ENCODE assay signal across 8 cellular contexts in the genomic region with DNA sequence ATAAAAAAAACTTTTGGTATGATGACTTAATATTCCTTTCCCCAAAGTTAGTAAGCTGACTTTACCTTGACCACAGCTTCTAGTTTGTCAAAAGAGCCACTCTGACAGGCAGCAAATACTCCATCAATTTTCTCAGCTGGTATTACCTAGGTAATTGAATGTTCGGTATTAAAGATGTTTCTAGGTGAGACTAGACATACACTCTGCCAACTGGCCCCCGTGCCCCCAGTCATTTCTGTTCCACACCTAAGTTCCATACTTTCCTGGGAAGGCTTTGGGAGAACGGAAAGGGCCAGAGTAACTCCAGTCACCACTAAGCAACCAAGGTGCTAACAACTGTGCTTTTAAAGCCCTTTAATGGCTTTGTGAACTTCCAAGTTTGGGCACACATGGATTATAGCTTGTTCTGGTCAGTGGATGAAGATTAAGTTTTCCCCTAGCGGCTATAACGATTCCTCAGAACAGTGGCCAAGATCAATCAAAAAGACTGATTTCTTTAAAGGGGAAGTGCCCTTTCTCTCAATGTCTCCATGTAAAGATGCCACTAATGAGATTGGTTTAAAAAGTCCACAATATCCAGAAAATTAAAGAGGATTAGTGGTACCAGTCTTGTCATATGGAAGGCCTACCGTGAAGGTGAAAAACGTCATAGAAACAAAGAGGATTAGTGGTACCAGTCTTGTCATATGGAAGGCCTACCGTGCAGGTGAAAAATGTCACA. TPM values are rescaled to one million over a fixed set of nuclear protein-coding genes. Genes with fewer than 3 reads are reported as not detected.
DNase-seq lines count a peak whose midpoint lies in the region; ATAC-seq, FAIRE-seq and TF ChIP-seq lines count a peak whose summit lies in the region.

No MANE protein-coding gene starts in this region.

- no TSS peak for BruUV-seq in IMR-90 (replicated peaks; lab: Mats Ljungman, UMichigan)

- peaks cover 37 to 51% of the 10 kb centered on the region in 2 donors for H3K4me1 Mint-ChIP-seq in immature natural killer cell
- H3K4me1 Mint-ChIP-seq in endothelial cell (ENCODE audit: unreplicated experiment) = peaks cover 23% of the 10 kb centered on the region

- POLR2A ChIA-PET in IMR-90 (lab: Charles Lee; ENCODE audit: unreplicated experiment) = no interaction called here

- H3K4me3 Mint-ChIP-seq in immature natural killer cell (no peak overlapping the region), endothelial cell (ENCODE audit: unreplicated experiment) (no peak overlapping the region)

- H3K4me3 ChIP-seq in IMR-90 (ENCODE audit: insufficient read depth, low read depth, low read length) = no peak overlapping the region

- H3K27ac ChIP-seq in IMR-90 (ENCODE audit: insufficient read depth, low read length) = no peak overlapping the region

- peak; percentile 83 for TF ChIP-seq POLR2A in IMR-90 (IDR thresholded peaks at IDR 0.05; ENCODE audit: low read depth, low read length)

- no peaks in the 10 kb centered on the region for H3K9me3 ChIP-seq in IMR-90 (ENCODE audit: control insufficient read depth, insufficient read depth, low read length)

- no peak for FAIRE-seq in frontal cortex (lab: Jason Lieb, UNC)

- dilution Hi-C loops in IMR-90 (cut with HindIII; ENCODE audit: low sequenced_read_pairs, unreplicated experiment) = no loop called here

- H3K14ac ChIP-seq in IMR-90 (replicated peaks; ENCODE audit: low read depth, low read length) = no peak overlapping the region

- no peaks in the 10 kb centered on the region for H3K27me3 ChIP-seq in IMR-90 (ENCODE audit: control insufficient read depth, insufficient read depth, low read length)

- H3K9ac ChIP-seq in IMR-90 (ENCODE audit: low read depth, low read length) = no peak overlapping the region

- H2AFZ ChIP-seq in IMR-90 (replicated peaks; ENCODE audit: low read length, poor library complexity) = no peak overlapping the region

- H3K27me3 Mint-ChIP-seq in immature natural killer cell (ENCODE audit: low read depth in 3 of 3) (peaks cover 0 to 12% (median 5%) of the 10 kb centered on the region in 3 donors), endothelial cell (ENCODE audit: unreplicated experiment) (peaks cover 1% of the 10 kb centered on the region)

- H3K27ac Mint-ChIP-seq in immature natural killer cell (peak overlapping the region in 5 of 6 donors; percentile 7 to 73 (median 22)), endothelial cell (ENCODE audit: unreplicated experiment) (no peak overlapping the region)

- H2AK9ac ChIP-seq in IMR-90 (replicated peaks; ENCODE audit: low read depth, low read length, poor library complexity) = no peak overlapping the region

- no peak overlapping the region for H3K18ac ChIP-seq in IMR-90 (ENCODE audit: low read depth, low read length)

- H3K9me1 ChIP-seq in IMR-90 (ENCODE audit: insufficient read depth, low read length) = no peaks in the 10 kb centered on the region

- no peak overlapping the region for H2BK15ac ChIP-seq in IMR-90 (ENCODE audit: low read depth, low read length)

- H4K8ac ChIP-seq in IMR-90 (ENCODE audit: low read depth in 2 of 2, low read length in 2 of 2) = 0 out of 4 replicates have a peak overlapping the region, but pooled peaks of 1 of the 2 experiments have one; percentile 22

- CTCF ChIA-PET in IMR-90 (lab: Yijun Ruan, JAX) = no interaction called here

- no peak overlapping the region for H2BK20ac ChIP-seq in IMR-90 (ENCODE audit: low read depth, low read length)

- no peak overlapping the region for H3K23ac ChIP-seq in IMR-90 (ENCODE audit: low read depth, low read length)

- in situ Hi-C loops in IMR-90 (cut with MboI; ENCODE audit: low sequenced_read_pairs) = no loop called here

- peaks cover 6 to 21% of the 10 kb centered on the region in 2 experiments; a peak in 3 of 4 replicates for H3K79me1 ChIP-seq in IMR-90 (ENCODE audit: low read depth in 1 of 2, low read length in 2 of 2)

- peaks cover 36% of the 10 kb centered on the region for H3K36me3 ChIP-seq in IMR-90 (ENCODE audit: control insufficient read depth, insufficient read depth, low read length)

- TF ChIP-seq RAD21 in IMR-90 (IDR thresholded peaks at IDR 0.05; ENCODE audit: low read length) = no peak

- TF ChIP-seq CTCF in IMR-90 (conservative IDR thresholded peaks at IDR 0.05; ENCODE audit: low read depth, low read length) (no peak), endothelial cell (IDR thresholded peaks at IDR 0.05; ENCODE audit: unreplicated experiment) (no peak)

- intact Hi-C loops in IMR-90 (cut with micrococcal nuclease) = no loop called here

- H3K36me3 Mint-ChIP-seq in immature natural killer cell (peaks cover 38 to 73% (median 51%) of the 10 kb centered on the region in 3 donors), endothelial cell (ENCODE audit: low read depth, unreplicated experiment) (peaks cover 50% of the 10 kb centered on the region)

- no peak overlapping the region for H2AK5ac ChIP-seq in IMR-90 (ENCODE audit: low read depth, low read length)

- H3K4me1 ChIP-seq in IMR-90 (ENCODE audit: control insufficient read depth, insufficient read depth, low read length) = no peaks in the 10 kb centered on the region; the same call in 1 of the 2 replicates

- H3K9me3 Mint-ChIP-seq in immature natural killer cell (no peaks in the 10 kb centered on the region), endothelial cell (ENCODE audit: unreplicated experiment) (no peaks in the 10 kb centered on the region)

- H3K4me2 ChIP-seq in IMR-90 (ENCODE audit: low read depth, low read length) = no peak overlapping the region

- ATAC-seq in IMR-90 (ENCODE audit: low read depth) (peak; percentile 45), HG03354 (IDR thresholded peaks at IDR 0.05; ENCODE audit: poor library complexity, severe bottlenecking, unreplicated experiment) (no peak)

- WGBS in IMR-90 (ENCODE audit: extremely low coverage in 2 of 2, insufficient read length in 1 of 2), 2 experiments = no CpG with 5 or more reads among the region's 8 CpGs

- peak; percentile 80 for DNase-seq in DMS114 treated with DMSO at 0.1 percent for 48 hours (lab: John Stamatoyannopoulos, UW; ENCODE audit: unreplicated experiment)
- DNase-seq in IMR-90 = peak; percentile 61
- peak; percentile 29 to 50 for DNase-seq in activated CD4-positive, alpha-beta T cell treated with anti-CD3 and anti-CD28 coated beads, Interleukin-2, amount 50 U/mL, for 48 hours
- no peak for DNase-seq in immature natural killer cell
- no peak for DNase-seq in endothelial cell (ENCODE audit: low spot score)
- no peak for DNase-seq in frontal cortex (ENCODE audit: low spot score in 2 of 2)
- DNase-seq in GF-D8 (lab: John Stamatoyannopoulos, UW) = no peak

- no peak overlapping the region for H3K56ac ChIP-seq in IMR-90 (ENCODE audit: extremely low read depth, insufficient read depth, low read length)

- peaks cover 59% of the 10 kb centered on the region for H4K20me1 ChIP-seq in IMR-90 (ENCODE audit: insufficient read depth, low read length)

- no peak overlapping the region for H2BK5ac ChIP-seq in IMR-90 (ENCODE audit: low read depth, low read length, poor library complexity, severe bottlenecking)

- H4K91ac ChIP-seq in IMR-90 (ENCODE audit: insufficient read depth, low read depth, low read length) = no peak overlapping the region

- H2BK120ac ChIP-seq in IMR-90 (ENCODE audit: low read depth, low read length) = no peak overlapping the region

- H3K4ac ChIP-seq in IMR-90 (ENCODE audit: low read depth, low read length) = no peak overlapping the region

- no peak overlapping the region for H4K5ac ChIP-seq in IMR-90 (ENCODE audit: low read depth, low read length)

TF ChIP-seq in IMR-90, 13 proteins besides CTCF, POLR2A, EP300 and RAD21 (continues in another document):
- TF ChIP-seq FOS (IDR thresholded peaks at IDR 0.05; ENCODE audit: low read depth, low read length) (no peak), CHD1 (IDR thresholded peaks at IDR 0.05; ENCODE audit: low read depth, low read length) (no peak), BHLHE40 (IDR thresholded peaks at IDR 0.05; ENCODE audit: low read depth, low read length) (no peak), NFE2L2 (IDR thresholded peaks at IDR 0.05; ENCODE audit: low read depth, low read length) (no peak)
- TF ChIP-seq, protein P1, sequence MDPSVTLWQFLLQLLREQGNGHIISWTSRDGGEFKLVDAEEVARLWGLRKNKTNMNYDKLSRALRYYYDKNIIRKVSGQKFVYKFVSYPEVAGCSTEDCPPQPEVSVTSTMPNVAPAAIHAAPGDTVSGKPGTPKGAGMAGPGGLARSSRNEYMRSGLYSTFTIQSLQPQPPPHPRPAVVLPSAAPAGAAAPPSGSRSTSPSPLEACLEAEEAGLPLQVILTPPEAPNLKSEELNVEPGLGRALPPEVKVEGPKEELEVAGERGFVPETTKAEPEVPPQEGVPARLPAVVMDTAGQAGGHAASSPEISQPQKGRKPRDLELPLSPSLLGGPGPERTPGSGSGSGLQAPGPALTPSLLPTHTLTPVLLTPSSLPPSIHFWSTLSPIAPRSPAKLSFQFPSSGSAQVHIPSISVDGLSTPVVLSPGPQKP (IDR thresholded peaks at IDR 0.05; ENCODE audit: borderline replicate concordance, low read depth, low read length) = no peak
- TF ChIP-seq, protein P2, sequence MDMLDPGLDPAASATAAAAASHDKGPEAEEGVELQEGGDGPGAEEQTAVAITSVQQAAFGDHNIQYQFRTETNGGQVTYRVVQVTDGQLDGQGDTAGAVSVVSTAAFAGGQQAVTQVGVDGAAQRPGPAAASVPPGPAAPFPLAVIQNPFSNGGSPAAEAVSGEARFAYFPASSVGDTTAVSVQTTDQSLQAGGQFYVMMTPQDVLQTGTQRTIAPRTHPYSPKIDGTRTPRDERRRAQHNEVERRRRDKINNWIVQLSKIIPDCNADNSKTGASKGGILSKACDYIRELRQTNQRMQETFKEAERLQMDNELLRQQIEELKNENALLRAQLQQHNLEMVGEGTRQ (IDR thresholded peaks at IDR 0.05; ENCODE audit: low read depth, low read length) = no peak

RNA-seq across cellular contexts. Expression of a gene that starts 7.0 kb away (rescaled TPM):
- 310 and 449 TPM in 2 replicates for total RNA-seq in IMR-90 (2012; rRNA removed)
- polyA plus RNA-seq in IMR-90 (2012; rRNA removed) = 259 and 320 TPM in 2 replicates
- polyA plus RNA-seq in IMR-90 (2012; cell fraction: cytosol; rRNA removed) = 50.3 and 161 TPM in 2 replicates
- 69.0 and 691 TPM in 2 replicates for polyA plus RNA-seq in IMR-90 (2012; cell fraction: nucleus; rRNA removed; ENCODE audit: low replicate concordance)
- 100 to 1,000 TPM; 132 to 151 (median 140) TPM for polyA plus RNA-seq in immature natural killer cell
- 260 TPM for total RNA-seq in endothelial cell (ENCODE audit: unreplicated experiment)
- total RNA-seq in frontal cortex = 1,507 TPM

RNA-seq across cellular contexts. Expression of a gene that starts 15.9 kb away (rescaled TPM):
- total RNA-seq in IMR-90 (2012; rRNA removed) (19.5 and 34.4 TPM in 2 replicates), endothelial cell (ENCODE audit: unreplicated experiment) (30.2 TPM), frontal cortex (22.8 TPM)
- polyA plus RNA-seq in IMR-90 (2012; rRNA removed) (21.2 and 27.9 TPM in 2 replicates), immature natural killer cell (10 to 100 TPM; 17.7 to 19.5 (median 18.1) TPM)
- polyA plus RNA-seq in IMR-90 (2012; cell fraction: cytosol; rRNA removed) = 2.6 and 6.5 TPM in 2 replicates
- polyA plus RNA-seq in IMR-90 (2012; cell fraction: nucleus; rRNA removed; ENCODE audit: low replicate concordance) = 4.0 and 15.8 TPM in 2 replicates

RNA-seq across cellular contexts. Expression of a gene that starts 52.1 kb away (rescaled TPM):
- total RNA-seq in IMR-90 (2012; rRNA removed) (not detected in 2 replicates), endothelial cell (ENCODE audit: unreplicated experiment) (not detected), frontal cortex (not detected)
- polyA plus RNA-seq in IMR-90 (2012; rRNA removed) (not detected in 2 replicates), immature natural killer cell (not detected)
- not detected in 2 replicates for polyA plus RNA-seq in IMR-90 (2012; cell fraction: cytosol; rRNA removed)
- not detected in 2 replicates for polyA plus RNA-seq in IMR-90 (2012; cell fraction: nucleus; rRNA removed; ENCODE audit: low replicate concordance)

Comparison
In these comparisons a context has a peak if more than half of its experiments do, and no peak if none do; other contexts are left out.
1. DNase-seq: peak in DMS114 treated with DMSO at 0.1 percent for 48 hours (single experiment), IMR-90 (single experiment) and activated CD4-positive, alpha-beta T cell treated with anti-CD3 and anti-CD28 coated beads, Interleukin-2, amount 50 U/mL, for 48 hours (2 of 2); none in immature natural killer cell (0 of 3), endothelial cell (single experiment), frontal cortex (0 of 2) and GF-D8 (single experiment).